Comparison of ENCODE assay signal across 8 cellular contexts in genomic region chr4:39181520-39181904, GRCh38. TPM values are rescaled to one million over a fixed set of nuclear protein-coding genes. Genes with fewer than 3 reads are reported as not detected.
DNase-seq lines count a peak whose midpoint lies in the region; ATAC-seq, FAIRE-seq and TF ChIP-seq lines count a peak whose summit lies in the region.

No MANE protein-coding gene starts in this region.

- H3K4me1 ChIP-seq in heart left ventricle (peaks cover 0 to 16% (median 5%) of the 10 kb centered on the region in 12 donors), mononuclear cell (ENCODE audit: insufficient read depth, low read length) (peaks cover 16% of the 10 kb centered on the region), urinary bladder (ENCODE audit: insufficient read depth) (no peaks in the 10 kb centered on the region)

- peak overlapping the region in 11 of 12 donors; percentile 26 to 89 (median 73) for H3K4me3 ChIP-seq in heart left ventricle
- peak overlapping the region; percentile 39 for H3K4me3 ChIP-seq in bronchial epithelial cell (ENCODE audit: low read depth, low read length)
- peak overlapping the region; percentile 71 for H3K4me3 ChIP-seq in mononuclear cell (ENCODE audit: low read length)
- H3K4me3 ChIP-seq in urinary bladder (ENCODE audit: low read depth, low read length), result peak overlapping the region; percentile 39

- H3K36me3 ChIP-seq in heart left ventricle, result peaks cover 0 to 10% (median 0%) of the 10 kb centered on the region in 9 donors
- no peaks in the 10 kb centered on the region for H3K36me3 ChIP-seq in bronchial epithelial cell (ENCODE audit: control insufficient read depth, insufficient read depth, low read length)
- no peaks in the 10 kb centered on the region for H3K36me3 ChIP-seq in urinary bladder (ENCODE audit: insufficient read depth)

- WGBS in heart left ventricle, 4 donors, result 73 to 83% (median 78%) methylated on average over 9 of the region's 9 CpGs
- WGBS in urinary bladder, result 75% methylated on average over 9 of the region's 9 CpGs

- no peak overlapping the region for H3K4me3 Mint-ChIP-seq in effector memory CD8-positive, alpha-beta T cell

- H3K27ac ChIP-seq in heart left ventricle (peak overlapping the region in 9 of 12 donors; percentile 38 to 79 (median 69)), urinary bladder (ENCODE audit: low read depth) (no peak overlapping the region)

- FAIRE-seq in bronchial epithelial cell (lab: Jason Lieb, UNC), result no peak

- H3K36me3 Mint-ChIP-seq in effector memory CD8-positive, alpha-beta T cell (ENCODE audit: insufficient read depth), result no peaks in the 10 kb centered on the region

- no peaks in the 10 kb centered on the region for H3K4me1 Mint-ChIP-seq in effector memory CD8-positive, alpha-beta T cell (ENCODE audit: low read depth in 2 of 2)

- H3K9me3 Mint-ChIP-seq in effector memory CD8-positive, alpha-beta T cell, result no peaks in the 10 kb centered on the region

- DNase-seq in heart left ventricle (no peak), left cardiac atrium (no peak), bronchial epithelial cell (ENCODE audit: low read depth) (no peak), NCI-H2081 treated with DMSO at 0.1 percent for 48 hours (lab: John Stamatoyannopoulos, UW) (no peak)
- DNase-seq in effector memory CD8-positive, alpha-beta T cell, result no peak
- DNase-seq in stimulated activated naive CD4-positive, alpha-beta T cell treated with Interleukin-2 at 50 U/mL for 16 hours (lab: John Stamatoyannopoulos, UW), result no peak

- peaks cover 0 to 19% of the 10 kb centered on the region in 2 donors for H3K27me3 Mint-ChIP-seq in effector memory CD8-positive, alpha-beta T cell

- TF ChIP-seq CTCF in heart left ventricle (IDR thresholded peaks at IDR 0.05) (no peak), bronchial epithelial cell (IDR thresholded peaks at IDR 0.05; ENCODE audit: insufficient read depth, low read length, severe bottlenecking) (no peak)

- TF ChIP-seq POLR2A in heart left ventricle (IDR thresholded peaks at IDR 0.05), result no peak

- H3K27ac Mint-ChIP-seq in effector memory CD8-positive, alpha-beta T cell, result no peak overlapping the region

- H3K27me3 ChIP-seq in heart left ventricle (no peaks in the 10 kb centered on the region), bronchial epithelial cell (ENCODE audit: control insufficient read depth, insufficient read depth, low read length) (no peaks in the 10 kb centered on the region), mononuclear cell (ENCODE audit: insufficient read depth, low read length) (peaks cover 4% of the 10 kb centered on the region)

- no peak for ATAC-seq in heart left ventricle
- no peak for ATAC-seq in left cardiac atrium
- no peak for ATAC-seq in effector memory CD8-positive, alpha-beta T cell (replicated peaks)

- H3K9me3 ChIP-seq in heart left ventricle, result no peaks in the 10 kb centered on the region
- H3K9me3 ChIP-seq in mononuclear cell (ENCODE audit: low read depth, low read length), result no peaks in the 10 kb centered on the region

- intact Hi-C loops in heart left ventricle (cut with DNase I) (loop anchor here in 2 of 10 donors (5.0 kb wide), 3 partner anchors 139 to 1129 kb away; partner anchors contain the start of gene RFC1 (in 1 of the 2)), left cardiac atrium (cut with DNase I) (no loop called here)

RNA-seq across cellular contexts. Expression of gene WDR19, which starts 0.8 kb away (rescaled TPM):
- total RNA-seq in heart left ventricle (10 to 100 TPM in 2 of 9 donors, 1 to 10 TPM in 7; 4.3 to 15.6 (median 8.1) TPM), left cardiac atrium (10 to 100 TPM; 11.1 to 11.6 TPM), bronchial epithelial cell (14.5 and 20.8 TPM in 2 replicates), mononuclear cell (16.5 TPM), urinary bladder (43.3 TPM)
- polyA plus RNA-seq in heart left ventricle (10 to 100 TPM in 1 of 2 donors, 1 to 10 TPM in 1; 6.5 to 11.6 TPM), urinary bladder (30.2 TPM)
